In genomic region chr9:85471791-85472190, GRCh38 we compare ENCODE assay signal across 3 cellular contexts.
"Had no signal": no experiment of that assay in that cellular context is flagged by ENCODE, and none has a peak within 500 bp of the region (broad histone marks: within the 10 kb centered on the region; RNA-seq: fewer than 3 reads in every experiment).

No MANE protein-coding gene starts in this region.

- DNase-seq: GDM1, GF-D8 had no signal

- H3K4me3 ChIP-seq: GM12878 had no signal

- ATAC-seq: GM12878 had no signal
